In genomic region chr1:23776198-23776597, GRCh38 we compare ENCODE assay signal across 1 cellular context.
TF ChIP-seq lines count a peak whose summit lies in the region.

No MANE protein-coding gene starts in this region.

TF ChIP-seq in GM12878, 131 proteins besides CTCF, POLR2A, EP300 and RAD21:
- no peak for TF ChIP-seq MEF2A (IDR thresholded peaks at IDR 0.05; ENCODE audit: insufficient read depth, low read depth, low read length)
- TF ChIP-seq SUZ12 (IDR thresholded peaks at IDR 0.05; ENCODE audit: unreplicated experiment) = no peak
- TF ChIP-seq RELA (IDR thresholded peaks at IDR 0.05; ENCODE audit: borderline replicate concordance, partially characterized antibody) = no peak
- TF ChIP-seq LARP7 (IDR thresholded peaks at IDR 0.05) = no peak
